In genomic region chr18:5975111-5975622, GRCh38 we compare ENCODE assay signal across 8 cellular contexts.
A peak's percentile ranks its signal among the peaks of the same experiment; 100 is the strongest.
DNase-seq lines count a peak whose midpoint lies in the region; ATAC-seq lines count a peak whose summit lies in the region.

No MANE protein-coding gene starts in this region.

- DNase-seq in ELR (ENCODE audit: low read depth) = peak; percentile 20
- peak; percentile 84 for DNase-seq in fibroblast of peridontal ligament (ENCODE audit: extremely low read depth)
- no peak for DNase-seq in nucleus accumbens (lab: John Stamatoyannopoulos, UW)
- no peak for DNase-seq in NCI-H187 (lab: John Stamatoyannopoulos, UW)
- no peak for DNase-seq in activated T-cell treated with anti-CD3 and anti-CD28 coated beads, Interleukin-2, amount 50 U/mL, for 48 hours
- DNase-seq in T-helper 9 cell = no peak

- ATAC-seq in GM21360 (IDR thresholded peaks at IDR 0.05; ENCODE audit: unreplicated experiment) (peak; percentile 63), HG03469 (IDR thresholded peaks at IDR 0.05; ENCODE audit: unreplicated experiment) (peak; percentile 45)

Comparison
In these comparisons a context has a peak if more than half of its experiments do, and no peak if none do; other contexts are left out.
1. DNase-seq: peak in ELR (single experiment) and fibroblast of peridontal ligament (single experiment); none in nucleus accumbens (0 of 56), NCI-H187 (0 of 2), activated T-cell treated with anti-CD3 and anti-CD28 coated beads, Interleukin-2, amount 50 U/mL, for 48 hours (0 of 2) and T-helper 9 cell (single experiment).